Comparison of ENCODE assay signal across 1 cellular context in genomic region chr12:93467351-93468007, GRCh38.
TF ChIP-seq lines count a peak whose summit lies in the region.

Gene MRPL42, plus strand, starts transcription at chr12:93467514. Its CDS starts 1,772 bp downstream, at chr12:93469286.

TF ChIP-seq in K562, 482 proteins besides CTCF, POLR2A, EP300 and RAD21 (continued from another document):
- no peak for TF ChIP-seq FOXM1 (IDR thresholded peaks at IDR 0.05; ENCODE audit: low read depth)
- no peak for TF ChIP-seq FOXM1 (CRISPR knock-in tag; IDR thresholded peaks at IDR 0.05; ENCODE audit: low read depth)
- no peak for TF ChIP-seq PRDM10 (IDR thresholded peaks at IDR 0.05; ENCODE audit: partially characterized antibody)
- no peak for TF ChIP-seq ARHGAP35 (IDR thresholded peaks at IDR 0.05; ENCODE audit: partially characterized antibody)
- TF ChIP-seq SMC3 (conservative IDR thresholded peaks at IDR 0.05; ENCODE audit: insufficient read depth, low read depth, low read length) = no peak
- no peak for TF ChIP-seq ZNF77 (CRISPR knock-in tag; IDR thresholded peaks at IDR 0.05)
TF ChIP-seq in K562: peak in this region for 184.
